ENCODE assay signal across 13 cellular contexts in genomic region chr9:116318463-116319271, GRCh38.
DNase-seq lines count a peak whose midpoint lies in the region; ATAC-seq, FAIRE-seq and TF ChIP-seq lines count a peak whose summit lies in the region.
"Had no signal": no experiment of that assay in that cellular context is flagged by ENCODE, and none has a peak within 500 bp of the region (broad histone marks: within the 10 kb centered on the region; RNA-seq: fewer than 3 reads in every experiment).

No MANE protein-coding gene starts in this region.

- no peaks in the 10 kb centered on the region for H3K9me3 Mint-ChIP-seq in activated T-cell treated with anti-CD3 and anti-CD28 coated beads, Interleukin-2, amount 50 U/mL, for 4 hours
- H3K9me3 Mint-ChIP-seq: CD4-positive, CD25-positive, alpha-beta regulatory T cell; neural crest cell had no signal

- H3K36me3 Mint-ChIP-seq in activated T-cell treated with anti-CD3 and anti-CD28 coated beads, Interleukin-2, amount 50 U/mL, for 4 hours (ENCODE audit: insufficient read depth) = no peaks in the 10 kb centered on the region
- H3K36me3 Mint-ChIP-seq: CD4-positive, CD25-positive, alpha-beta regulatory T cell had no signal

- TF ChIP-seq CTCF in hepatocyte (IDR thresholded peaks at IDR 0.05; ENCODE audit: poor library complexity) = no peak

- H3K79me2 ChIP-seq in hepatocyte = no peaks in the 10 kb centered on the region

- H4K20me1 ChIP-seq in hepatocyte (ENCODE audit: insufficient read depth, poor library complexity, severe bottlenecking) = no peaks in the 10 kb centered on the region

- peak overlapping the region; percentile 67 for H3K27ac ChIP-seq in hepatocyte
- H3K27ac ChIP-seq in small intestine (ENCODE audit: low read depth in 1 of 2, low read length in 1 of 2) = peak overlapping the region in 1 of 2 donors; percentile 14
- H3K27ac ChIP-seq: thyroid gland had no signal

- no peak for ATAC-seq in activated T-cell treated with anti-CD3 and anti-CD28 coated beads, Interleukin-2, amount 50 U/mL, for 4 hours
- no peak for ATAC-seq in GM18502 (IDR thresholded peaks at IDR 0.05; ENCODE audit: poor library complexity, unreplicated experiment)
- ATAC-seq: activated T-helper 17 cell treated with anti-CD3 and anti-CD28 coated beads, Interleukin-2, amount 50 U/mL, for 72 hours had no signal

- H3K27me3 Mint-ChIP-seq in activated T-cell treated with anti-CD3 and anti-CD28 coated beads, Interleukin-2, amount 50 U/mL, for 4 hours (ENCODE audit: low read depth) = peaks cover 2% of the 10 kb centered on the region

- no peaks in the 10 kb centered on the region for H3K4me1 Mint-ChIP-seq in activated T-cell treated with anti-CD3 and anti-CD28 coated beads, Interleukin-2, amount 50 U/mL, for 4 hours (ENCODE audit: low read depth)
- H3K4me1 Mint-ChIP-seq: activated T-helper 17 cell treated with anti-CD3 and anti-CD28 coated beads, Interleukin-2, amount 50 U/mL, for 72 hours; CD4-positive, CD25-positive, alpha-beta regulatory T cell had no signal

- no peak overlapping the region for H2AFZ ChIP-seq in hepatocyte

- H3K4me1 ChIP-seq in hepatocyte (ENCODE audit: insufficient read depth) (peaks cover 23% of the 10 kb centered on the region), small intestine (ENCODE audit: control insufficient read depth in 2 of 2, insufficient read depth in 1 of 2, low read depth in 1 of 2, low read length in 1 of 2) (no peaks in the 10 kb centered on the region)
- H3K4me1 ChIP-seq: thyroid gland had no signal

- no peak overlapping the region for H3K4me3 ChIP-seq in hepatocyte
- no peak overlapping the region for H3K4me3 ChIP-seq in small intestine (ENCODE audit: low read depth in 1 of 2, low read length in 2 of 2)
- H3K4me3 ChIP-seq: thyroid gland had no signal

- H3K36me3 ChIP-seq in hepatocyte (replicated peaks; ENCODE audit: insufficient read depth, low read depth) = no peaks in the 10 kb centered on the region
- H3K36me3 ChIP-seq in small intestine (ENCODE audit: control insufficient read depth in 2 of 2, insufficient read depth in 2 of 2, low read length in 2 of 2) = no peaks in the 10 kb centered on the region
- H3K36me3 ChIP-seq: thyroid gland had no signal

- H3K9me2 ChIP-seq in hepatocyte (replicated peaks; ENCODE audit: insufficient read depth) = no peaks in the 10 kb centered on the region

- H3K9me3 ChIP-seq in hepatocyte (ENCODE audit: low read depth) (no peaks in the 10 kb centered on the region), small intestine (ENCODE audit: control insufficient read depth, low read depth) (no peaks in the 10 kb centered on the region)
- H3K9me3 ChIP-seq: thyroid gland had no signal

- H3K27me3 ChIP-seq in hepatocyte (no peaks in the 10 kb centered on the region), small intestine (ENCODE audit: control insufficient read depth in 2 of 2, insufficient read depth in 2 of 2, low read length in 2 of 2) (no peaks in the 10 kb centered on the region)
- H3K27me3 ChIP-seq: thyroid gland had no signal

- 52% methylated on average over 17 of the region's 17 CpGs for WGBS in hepatocyte (ENCODE audit: low lambda C conversion rate, missing lambda C conversion rate)
- WGBS in small intestine, 3 donors = 68 to 88% (median 84%) methylated on average over 17 of the region's 17 CpGs

- peak overlapping the region; percentile 42 for H3K4me2 ChIP-seq in hepatocyte

- no peak for FAIRE-seq in small intestine (lab: Jason Lieb, UNC)

- H3K4me3 Mint-ChIP-seq in activated T-cell treated with anti-CD3 and anti-CD28 coated beads, Interleukin-2, amount 50 U/mL, for 4 hours = no peak overlapping the region
- H3K4me3 Mint-ChIP-seq: activated T-helper 17 cell treated with anti-CD3 and anti-CD28 coated beads, Interleukin-2, amount 50 U/mL, for 72 hours; CD4-positive, CD25-positive, alpha-beta regulatory T cell; neural crest cell had no signal

- DNase-seq in GM04503 (ENCODE audit: low read depth) (peak; percentile 21), brain pericyte (ENCODE audit: low read depth, low spot score) (peak; percentile 38), hepatocyte (ENCODE audit: low spot score) (peak; percentile 33), retina (peak; percentile 84), small intestine (no peak), T-helper 9 cell (no peak)
- DNase-seq in activated T-cell treated with anti-CD3 and anti-CD28 coated beads, Interleukin-2, amount 50 U/mL, for 4 hours = no peak
- DNase-seq: CD4-positive, CD25-positive, alpha-beta regulatory T cell; NCI-H1694; thyroid gland had no signal

Comparison
In these comparisons a context has a peak if more than half of its experiments do, and no peak if none do; other contexts are left out.
1. DNase-seq: peak in GM04503 (single experiment), brain pericyte (single experiment), hepatocyte (single experiment) and retina (single experiment); none in activated T-cell treated with anti-CD3 and anti-CD28 coated beads, Interleukin-2, amount 50 U/mL, for 4 hours (single experiment), small intestine (single experiment) and T-helper 9 cell (single experiment).